Comparison of ENCODE assay signal across 1 cellular context in the genomic region with DNA sequence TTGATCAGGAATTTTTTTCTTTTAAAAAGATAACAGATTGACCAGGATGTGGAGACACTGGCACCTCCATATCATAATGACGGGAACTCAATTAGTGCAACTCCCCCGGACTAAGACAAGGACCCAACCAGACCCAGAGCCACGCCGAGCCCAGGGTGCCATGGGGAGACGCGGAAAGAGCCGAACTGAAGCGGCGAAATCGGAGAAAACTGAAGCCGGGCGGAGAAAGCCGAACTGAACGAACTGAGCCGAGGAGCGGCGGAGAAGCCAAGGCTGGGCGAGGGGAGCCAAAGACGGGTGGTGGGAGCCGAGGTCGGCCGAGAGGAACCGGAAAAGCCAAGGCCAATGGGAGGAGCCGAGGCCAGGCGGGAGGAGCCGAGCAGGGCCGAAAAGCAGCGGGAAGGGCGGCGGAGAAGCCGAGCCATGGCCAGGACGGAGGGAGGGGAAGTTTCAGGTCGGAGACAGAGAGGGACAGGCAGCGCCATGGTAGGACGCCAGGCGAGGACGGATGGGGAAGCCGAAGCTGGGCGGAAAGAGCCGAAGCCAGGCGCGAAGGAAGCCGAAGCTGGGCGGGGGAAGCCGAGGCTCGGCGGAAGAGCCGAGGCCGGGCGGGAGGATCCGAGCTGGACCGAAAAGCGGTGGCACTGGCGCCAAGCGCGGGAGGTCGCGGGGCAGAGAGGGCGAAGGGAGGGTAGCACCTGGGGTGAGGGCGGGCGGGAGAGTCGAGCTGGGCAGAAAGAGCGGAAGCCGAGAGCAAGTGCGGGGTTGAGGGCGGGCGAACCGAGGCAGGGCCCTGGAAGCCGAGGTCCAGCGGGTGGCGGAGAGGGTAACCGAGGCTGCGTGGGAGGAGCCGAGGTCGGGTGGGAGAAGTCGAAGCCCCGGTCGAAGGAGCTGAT.
A peak's percentile ranks its signal among the peaks of the same experiment; 100 is the strongest.
TF ChIP-seq lines count a peak whose summit lies in the region.

No MANE protein-coding gene starts in this region.

TF ChIP-seq in HEK293, 187 proteins besides CTCF, POLR2A, EP300 and RAD21 (continued from another document and continues in another):
- TF ChIP-seq, protein P1, sequence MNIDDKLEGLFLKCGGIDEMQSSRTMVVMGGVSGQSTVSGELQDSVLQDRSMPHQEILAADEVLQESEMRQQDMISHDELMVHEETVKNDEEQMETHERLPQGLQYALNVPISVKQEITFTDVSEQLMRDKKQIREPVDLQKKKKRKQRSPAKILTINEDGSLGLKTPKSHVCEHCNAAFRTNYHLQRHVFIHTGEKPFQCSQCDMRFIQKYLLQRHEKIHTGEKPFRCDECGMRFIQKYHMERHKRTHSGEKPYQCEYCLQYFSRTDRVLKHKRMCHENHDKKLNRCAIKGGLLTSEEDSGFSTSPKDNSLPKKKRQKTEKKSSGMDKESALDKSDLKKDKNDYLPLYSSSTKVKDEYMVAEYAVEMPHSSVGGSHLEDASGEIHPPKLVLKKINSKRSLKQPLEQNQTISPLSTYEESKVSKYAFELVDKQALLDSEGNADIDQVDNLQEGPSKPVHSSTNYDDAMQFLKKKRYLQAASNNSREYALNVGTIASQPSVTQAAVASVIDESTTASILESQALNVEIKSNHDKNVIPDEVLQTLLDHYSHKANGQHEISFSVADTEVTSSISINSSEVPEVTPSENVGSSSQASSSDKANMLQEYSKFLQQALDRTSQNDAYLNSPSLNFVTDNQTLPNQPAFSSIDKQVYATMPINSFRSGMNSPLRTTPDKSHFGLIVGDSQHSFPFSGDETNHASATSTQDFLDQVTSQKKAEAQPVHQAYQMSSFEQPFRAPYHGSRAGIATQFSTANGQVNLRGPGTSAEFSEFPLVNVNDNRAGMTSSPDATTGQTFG (tag by site-specific recombination; IDR thresholded peaks at IDR 0.05; ENCODE audit: borderline replicate concordance) = no peak
- no peak for TF ChIP-seq ZNF426 (tag by site-specific recombination; IDR thresholded peaks at IDR 0.05)
- no peak for TF ChIP-seq ZNF626 (tag by site-specific recombination; IDR thresholded peaks at IDR 0.05)
- peak; percentile 93 for TF ChIP-seq ZNF335 (tag by site-specific recombination; conservative IDR thresholded peaks at IDR 0.05)
- TF ChIP-seq REPIN1 (tag by site-specific recombination; IDR thresholded peaks at IDR 0.05; ENCODE audit: low read depth) = no peak
- peak; percentile 70; the same call in 1 of the 2 replicates for TF ChIP-seq KLF1 (tag by site-specific recombination; IDR thresholded peaks at IDR 0.05)
- no peak for TF ChIP-seq ZNF670 (tag by site-specific recombination; IDR thresholded peaks at IDR 0.05; ENCODE audit: low read depth)
- TF ChIP-seq HIC1 (tag by site-specific recombination; IDR thresholded peaks at IDR 0.05) = peak; percentile 100
- TF ChIP-seq MZF1 (tag by site-specific recombination; IDR thresholded peaks at IDR 0.05; ENCODE audit: borderline replicate concordance) = no peak
- no peak for TF ChIP-seq ZNF513 (tag by site-specific recombination; IDR thresholded peaks at IDR 0.05)
- no peak for TF ChIP-seq ZNF311 (tag by site-specific recombination; IDR thresholded peaks at IDR 0.05; ENCODE audit: borderline replicate concordance)
- no peak for TF ChIP-seq ZNF585B (tag by site-specific recombination; IDR thresholded peaks at IDR 0.05)
- TF ChIP-seq ZNF211 (tag by site-specific recombination; IDR thresholded peaks at IDR 0.05; ENCODE audit: low read depth) = no peak
- no peak for TF ChIP-seq ZNF354C (tag by site-specific recombination; IDR thresholded peaks at IDR 0.05; ENCODE audit: borderline replicate concordance, low read depth)
- TF ChIP-seq KLF10 (tag by site-specific recombination; IDR thresholded peaks at IDR 0.05) = no peak
- no peak for TF ChIP-seq ZBTB49 (tag by site-specific recombination; IDR thresholded peaks at IDR 0.05; ENCODE audit: low read depth)
- TF ChIP-seq ZNF16 (tag by site-specific recombination; IDR thresholded peaks at IDR 0.05; ENCODE audit: low read depth) = no peak
- TF ChIP-seq OVOL3 (tag by site-specific recombination; IDR thresholded peaks at IDR 0.05) = no peak
- no peak for TF ChIP-seq ZBTB21 (tag by site-specific recombination; IDR thresholded peaks at IDR 0.05)
- TF ChIP-seq ZNF248 (tag by site-specific recombination; IDR thresholded peaks at IDR 0.05) = no peak
- TF ChIP-seq YY1 (tag by site-specific recombination; IDR thresholded peaks at IDR 0.05) = no peak; the same call in 1 of the 2 replicates
- peak; percentile 59; the same call in 1 of the 2 replicates for TF ChIP-seq ZNF2 (tag by site-specific recombination; IDR thresholded peaks at IDR 0.05)
- no peak for TF ChIP-seq ATF2 (tag by site-specific recombination; IDR thresholded peaks at IDR 0.05; ENCODE audit: low read depth)
- TF ChIP-seq ZFHX2 (tag by site-specific recombination; conservative IDR thresholded peaks at IDR 0.05) = peak; percentile 94
- no peak for TF ChIP-seq ZNF48 (tag by site-specific recombination; IDR thresholded peaks at IDR 0.05)
- peak; percentile 70; the same call in 1 of the 2 replicates for TF ChIP-seq BCL11B (tag by site-specific recombination; IDR thresholded peaks at IDR 0.05; ENCODE audit: low read depth)
- TF ChIP-seq ZNF175 (tag by site-specific recombination; IDR thresholded peaks at IDR 0.05) = no peak
- TF ChIP-seq PRDM4 (tag by site-specific recombination; IDR thresholded peaks at IDR 0.05) = no peak
- no peak for TF ChIP-seq ZNF544 (tag by site-specific recombination; IDR thresholded peaks at IDR 0.05)
- no peak for TF ChIP-seq ZNF510 (tag by site-specific recombination; IDR thresholded peaks at IDR 0.05; ENCODE audit: insufficient replicate concordance)
- TF ChIP-seq, protein P2, sequence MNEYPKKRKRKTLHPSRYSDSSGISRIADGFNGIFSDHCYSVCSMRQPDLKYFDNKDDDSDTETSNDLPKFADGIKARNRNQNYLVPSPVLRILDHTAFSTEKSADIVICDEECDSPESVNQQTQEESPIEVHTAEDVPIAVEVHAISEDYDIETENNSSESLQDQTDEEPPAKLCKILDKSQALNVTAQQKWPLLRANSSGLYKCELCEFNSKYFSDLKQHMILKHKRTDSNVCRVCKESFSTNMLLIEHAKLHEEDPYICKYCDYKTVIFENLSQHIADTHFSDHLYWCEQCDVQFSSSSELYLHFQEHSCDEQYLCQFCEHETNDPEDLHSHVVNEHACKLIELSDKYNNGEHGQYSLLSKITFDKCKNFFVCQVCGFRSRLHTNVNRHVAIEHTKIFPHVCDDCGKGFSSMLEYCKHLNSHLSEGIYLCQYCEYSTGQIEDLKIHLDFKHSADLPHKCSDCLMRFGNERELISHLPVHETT (tag by site-specific recombination; IDR thresholded peaks at IDR 0.05) = 0 out of 2 replicates have a peak, but pooled peaks have one; percentile 24
- TF ChIP-seq, protein P3, sequence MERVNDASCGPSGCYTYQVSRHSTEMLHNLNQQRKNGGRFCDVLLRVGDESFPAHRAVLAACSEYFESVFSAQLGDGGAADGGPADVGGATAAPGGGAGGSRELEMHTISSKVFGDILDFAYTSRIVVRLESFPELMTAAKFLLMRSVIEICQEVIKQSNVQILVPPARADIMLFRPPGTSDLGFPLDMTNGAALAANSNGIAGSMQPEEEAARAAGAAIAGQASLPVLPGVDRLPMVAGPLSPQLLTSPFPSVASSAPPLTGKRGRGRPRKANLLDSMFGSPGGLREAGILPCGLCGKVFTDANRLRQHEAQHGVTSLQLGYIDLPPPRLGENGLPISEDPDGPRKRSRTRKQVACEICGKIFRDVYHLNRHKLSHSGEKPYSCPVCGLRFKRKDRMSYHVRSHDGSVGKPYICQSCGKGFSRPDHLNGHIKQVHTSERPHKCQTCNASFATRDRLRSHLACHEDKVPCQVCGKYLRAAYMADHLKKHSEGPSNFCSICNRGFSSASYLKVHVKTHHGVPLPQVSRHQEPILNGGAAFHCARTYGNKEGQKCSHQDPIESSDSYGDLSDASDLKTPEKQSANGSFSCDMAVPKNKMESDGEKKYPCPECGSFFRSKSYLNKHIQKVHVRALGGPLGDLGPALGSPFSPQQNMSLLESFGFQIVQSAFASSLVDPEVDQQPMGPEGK (tag by site-specific recombination; IDR thresholded peaks at IDR 0.05) = peak; percentile 92
- TF ChIP-seq ZNF114 (tag by site-specific recombination; IDR thresholded peaks at IDR 0.05) = no peak
- no peak for TF ChIP-seq ZNF785 (tag by site-specific recombination; IDR thresholded peaks at IDR 0.05)
- TF ChIP-seq ZBTB8A (tag by site-specific recombination; IDR thresholded peaks at IDR 0.05) = peak; percentile 43
- TF ChIP-seq OSR2 (tag by site-specific recombination; IDR thresholded peaks at IDR 0.05) = no peak
- TF ChIP-seq ZNF768 (tag by site-specific recombination; IDR thresholded peaks at IDR 0.05) = no peak
- no peak for TF ChIP-seq ZNF292 (tag by site-specific recombination; IDR thresholded peaks at IDR 0.05; ENCODE audit: borderline replicate concordance, low read depth)
- TF ChIP-seq TRIM28 (IDR thresholded peaks at IDR 0.05; ENCODE audit: borderline replicate concordance, low read length) = no peak
- peak; percentile 82 for TF ChIP-seq ZNF324 (tag by site-specific recombination; IDR thresholded peaks at IDR 0.05)
- TF ChIP-seq SP7 (tag by site-specific recombination; IDR thresholded peaks at IDR 0.05) = peak; percentile 69
- 0 out of 2 replicates have a peak, but pooled peaks have one; percentile 38 for TF ChIP-seq ZNF501 (tag by site-specific recombination; IDR thresholded peaks at IDR 0.05)
- TF ChIP-seq ZNF133 (tag by site-specific recombination; IDR thresholded peaks at IDR 0.05) = no peak
